In the genomic region with DNA sequence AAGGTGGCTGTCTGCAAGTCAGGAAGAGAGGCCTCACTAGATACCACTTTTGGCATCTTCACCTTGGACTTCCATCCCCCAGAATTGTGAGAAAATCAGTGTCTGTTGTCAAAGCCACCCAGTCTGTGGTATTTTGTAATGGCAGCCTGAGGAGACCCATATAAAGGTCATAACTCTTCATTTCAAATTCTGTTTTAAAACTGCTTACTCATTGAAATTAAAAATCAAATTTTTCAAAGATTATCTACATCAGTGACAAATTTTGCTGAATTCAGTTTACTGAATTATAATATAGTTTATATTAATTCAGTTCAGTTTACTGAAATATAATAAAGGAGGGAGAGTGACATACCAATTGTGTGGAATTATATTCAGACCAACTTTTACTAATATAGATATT, we compare ENCODE assay signal across 21 cellular contexts.
DNase-seq lines count a peak whose midpoint lies in the region; ATAC-seq, FAIRE-seq and TF ChIP-seq lines count a peak whose summit lies in the region.
"Had no signal": no experiment of that assay in that cellular context is flagged by ENCODE, and none has a peak within 500 bp of the region (broad histone marks: within the 10 kb centered on the region; RNA-seq: fewer than 3 reads in every experiment).

No MANE protein-coding gene starts in this region.

- no peak overlapping the region for H2AK5ac ChIP-seq in IMR-90 (ENCODE audit: low read depth, low read length)

- no peak overlapping the region for H2BK120ac ChIP-seq in IMR-90 (ENCODE audit: low read depth, low read length)

- TF ChIP-seq RAD21 in A549 (conservative IDR thresholded peaks at IDR 0.05 in 1 of 2, IDR thresholded peaks at IDR 0.05 in 1 of 2) (no peak), IMR-90 (IDR thresholded peaks at IDR 0.05; ENCODE audit: low read length) (no peak)

- no peak overlapping the region for H3K56ac ChIP-seq in IMR-90 (ENCODE audit: extremely low read depth, insufficient read depth, low read length)

- H3K9me3 ChIP-seq in A549 (no peaks in the 10 kb centered on the region), IMR-90 (ENCODE audit: control insufficient read depth, insufficient read depth, low read length) (no peaks in the 10 kb centered on the region)
- no peaks in the 10 kb centered on the region for H3K9me3 ChIP-seq in BLaER1 treated with 17β-estradiol and CSF1 and Interleukin-3, amounts not matched to agents 10 nM and 100 nM (replicated peaks in 1 of 11)
- H3K9me3 ChIP-seq: HAP-1 had no signal

- H3K4me1 ChIP-seq in A549 (0 out of 3 replicates have a peak, but pooled peaks cover 3% of the 10 kb centered on the region), IMR-90 (ENCODE audit: control insufficient read depth, insufficient read depth, low read length) (no peaks in the 10 kb centered on the region)
- peaks cover 11 to 24% (median 20%) of the 10 kb centered on the region in 10 experiments; a peak in 19 of 20 replicates for H3K4me1 ChIP-seq in BLaER1 treated with 17β-estradiol and CSF1 and Interleukin-3, amounts not matched to agents 10 nM and 100 nM
- H3K4me1 ChIP-seq: HAP-1 had no signal

- TF ChIP-seq POLR2A in A549 (IDR thresholded peaks at IDR 0.05; ENCODE audit: low read length): no peak
- no peak for TF ChIP-seq POLR2A in IMR-90 (IDR thresholded peaks at IDR 0.05; ENCODE audit: low read depth, low read length)

- H3K4ac ChIP-seq in IMR-90 (ENCODE audit: low read depth, low read length): no peak overlapping the region

- no peak overlapping the region for H3K18ac ChIP-seq in IMR-90 (ENCODE audit: low read depth, low read length)

- H3K79me1 ChIP-seq in IMR-90 (ENCODE audit: low read depth in 1 of 2, low read length in 2 of 2): no peaks in the 10 kb centered on the region

- H3K14ac ChIP-seq in IMR-90 (replicated peaks; ENCODE audit: low read depth, low read length): no peak overlapping the region

- no peak overlapping the region for H4K8ac ChIP-seq in IMR-90 (ENCODE audit: low read depth in 2 of 2, low read length in 2 of 2)

- no peak overlapping the region for H2BK20ac ChIP-seq in IMR-90 (ENCODE audit: low read depth, low read length)

- H3K27me3 ChIP-seq in BLaER1 treated with 17β-estradiol and CSF1 and Interleukin-3, amounts not matched to agents 10 nM and 100 nM: no peaks in the 10 kb centered on the region
- no peaks in the 10 kb centered on the region for H3K27me3 ChIP-seq in IMR-90 (ENCODE audit: control insufficient read depth, insufficient read depth, low read length)

- H3K27ac ChIP-seq in A549: no peak overlapping the region
- peak overlapping the region in 1 of 11 experiments; percentile 12; a peak in 1 of 22 replicates for H3K27ac ChIP-seq in BLaER1 treated with 17β-estradiol and CSF1 and Interleukin-3, amounts not matched to agents 10 nM and 100 nM
- H3K27ac ChIP-seq in IMR-90 (ENCODE audit: insufficient read depth, low read length): no peak overlapping the region

- H2AK9ac ChIP-seq in IMR-90 (replicated peaks; ENCODE audit: low read depth, low read length, poor library complexity): no peak overlapping the region

- no peak overlapping the region for H2AFZ ChIP-seq in IMR-90 (replicated peaks; ENCODE audit: low read length, poor library complexity)

- no peak overlapping the region for H3K4me3 ChIP-seq in A549
- H3K4me3 ChIP-seq in BLaER1 treated with 17β-estradiol and CSF1 and Interleukin-3, amounts not matched to agents 10 nM and 100 nM: no peak overlapping the region
- no peak overlapping the region for H3K4me3 ChIP-seq in IMR-90 (ENCODE audit: insufficient read depth, low read depth, low read length)
- H3K4me3 ChIP-seq: HAP-1 had no signal

- H2BK5ac ChIP-seq in IMR-90 (ENCODE audit: low read depth, low read length, poor library complexity, severe bottlenecking): no peak overlapping the region

- TF ChIP-seq CTCF in A549 (IDR thresholded peaks at IDR 0.05) (no peak), IMR-90 (conservative IDR thresholded peaks at IDR 0.05; ENCODE audit: low read depth, low read length) (no peak)

- dilution Hi-C loops in IMR-90 (cut with HindIII; ENCODE audit: low sequenced_read_pairs, unreplicated experiment): no loop called here

- no peak overlapping the region for H3K9ac ChIP-seq in BLaER1 treated with 17β-estradiol and CSF1 and Interleukin-3, amounts not matched to agents 10 nM and 100 nM
- no peak overlapping the region for H3K9ac ChIP-seq in IMR-90 (ENCODE audit: low read depth, low read length)

- H4K5ac ChIP-seq in IMR-90 (ENCODE audit: low read depth, low read length): no peak overlapping the region

- intact Hi-C loops in IMR-90 (cut with micrococcal nuclease): no loop called here

- no peak for TF ChIP-seq EP300 in A549 (IDR thresholded peaks at IDR 0.05)

- no peak overlapping the region for H3K23ac ChIP-seq in IMR-90 (ENCODE audit: low read depth, low read length)

- H3K4me2 ChIP-seq in A549: no peak overlapping the region
- peak overlapping the region in 6 of 11 experiments; percentile 32 to 52 (median 46); a peak in 3 of 22 replicates for H3K4me2 ChIP-seq in BLaER1 treated with 17β-estradiol and CSF1 and Interleukin-3, amounts not matched to agents 10 nM and 100 nM
- H3K4me2 ChIP-seq in IMR-90 (ENCODE audit: low read depth, low read length): no peak overlapping the region

- ATAC-seq in A549 (no peak), IMR-90 (ENCODE audit: low read depth) (no peak), HG03045 (IDR thresholded peaks at IDR 0.05; ENCODE audit: unreplicated experiment) (no peak)

- BruUV-seq in IMR-90 (replicated peaks; lab: Mats Ljungman, UMichigan): no TSS peak

- H4K91ac ChIP-seq in IMR-90 (ENCODE audit: insufficient read depth, low read depth, low read length): no peak overlapping the region

- POLR2A ChIA-PET in A549 (lab: Yijun Ruan, JAX): no interaction called here
- POLR2A ChIA-PET in IMR-90 (lab: Charles Lee; ENCODE audit: unreplicated experiment): no interaction called here

- no peaks in the 10 kb centered on the region for H4K20me1 ChIP-seq in BLaER1 treated with 17β-estradiol and CSF1 and Interleukin-3, amounts not matched to agents 10 nM and 100 nM
- no peaks in the 10 kb centered on the region for H4K20me1 ChIP-seq in IMR-90 (ENCODE audit: insufficient read depth, low read length)

- no peaks in the 10 kb centered on the region for H3K9me1 ChIP-seq in IMR-90 (ENCODE audit: insufficient read depth, low read length)

- FAIRE-seq in A549 (lab: Jason Lieb, UNC) (no peak), endometrium (lab: Jason Lieb, UNC) (peak; percentile 26)
- FAIRE-seq: GM12892, GM19239, H54 had no signal

- DNase-seq in A549 (ENCODE audit: low read depth in 1 of 2, low spot score in 1 of 2): no peak
- DNase-seq in IMR-90: no peak
- no peak for DNase-seq in SKM-1 (lab: John Stamatoyannopoulos, UW; ENCODE audit: unreplicated experiment)
- no peak for DNase-seq in NCI-H2029 (lab: John Stamatoyannopoulos, UW)
- DNase-seq in AG08396 (ENCODE audit: low spot score): no peak
- DNase-seq: 8988T; C1 segment of cervical spinal cord; Calu3; CD4-positive, alpha-beta memory T cell; COR-L47; DMS53; DMS79 treated with DMSO at 0.1 percent for 48 hours; GF-D8; GOT3 had no signal

- no peaks in the 10 kb centered on the region for H3K36me3 ChIP-seq in BLaER1 treated with 17β-estradiol and CSF1 and Interleukin-3, amounts not matched to agents 10 nM and 100 nM
- no peaks in the 10 kb centered on the region for H3K36me3 ChIP-seq in IMR-90 (ENCODE audit: control insufficient read depth, insufficient read depth, low read length)
- H3K36me3 ChIP-seq: HAP-1 had no signal

- no peak overlapping the region for H2BK15ac ChIP-seq in IMR-90 (ENCODE audit: low read depth, low read length)

- in situ Hi-C loops in IMR-90 (cut with MboI; ENCODE audit: low sequenced_read_pairs): no loop called here

- CTCF ChIA-PET in A549 (lab: Yijun Ruan, JAX): no interaction called here
- CTCF ChIA-PET in IMR-90 (lab: Yijun Ruan, JAX): no interaction called here

TF ChIP-seq in IMR-90, 13 proteins besides CTCF, POLR2A, EP300 and RAD21:
- TF ChIP-seq MAFK (IDR thresholded peaks at IDR 0.05; ENCODE audit: low read depth, low read length) (peak; percentile 54; the same call in 1 of the 2 replicates), NFE2L2 (IDR thresholded peaks at IDR 0.05; ENCODE audit: low read depth, low read length) (no peak)

Comparison
In these comparisons a context has a peak if more than half of its experiments do, and no peak if none do; other contexts are left out.
1. H3K4me2 ChIP-seq: peak in BLaER1 treated with 17β-estradiol and CSF1 and Interleukin-3, amounts not matched to agents 10 nM and 100 nM (6 of 11); none in A549 (single experiment) and IMR-90 (single experiment).